In the genomic region with DNA sequence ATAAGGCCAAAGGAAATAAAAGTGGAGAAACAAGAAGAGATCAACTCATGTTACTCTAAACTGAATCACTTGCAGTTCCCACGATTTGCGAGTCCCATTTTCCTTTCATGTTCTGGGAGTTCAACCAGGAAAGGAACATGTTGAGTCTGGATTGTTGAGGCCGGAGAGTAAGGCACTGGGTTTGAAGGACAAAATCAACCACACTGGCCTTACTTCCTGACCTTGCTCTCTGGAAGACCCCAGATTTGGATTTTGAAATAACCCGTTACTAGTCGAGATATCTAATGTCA, we compare ENCODE assay signal across 20 cellular contexts.
A peak's percentile ranks its signal among the peaks of the same experiment; 100 is the strongest.
DNase-seq lines count a peak whose midpoint lies in the region; ATAC-seq, FAIRE-seq and TF ChIP-seq lines count a peak whose summit lies in the region.
"Had no signal": no experiment of that assay in that cellular context is flagged by ENCODE, and none has a peak within 500 bp of the region (broad histone marks: within the 10 kb centered on the region; RNA-seq: fewer than 3 reads in every experiment).

No MANE protein-coding gene starts in this region.

- no peak overlapping the region for H3K4me2 ChIP-seq in endothelial cell of umbilical vein (ENCODE audit: insufficient read depth, low read length)
- H3K4me2 ChIP-seq: PC-9, SK-N-SH had no signal

- ATAC-seq in left lobe of liver (peak; percentile 14), GM18520 (IDR thresholded peaks at IDR 0.05; ENCODE audit: unreplicated experiment) (no peak), GM21723 (IDR thresholded peaks at IDR 0.05; ENCODE audit: unreplicated experiment) (no peak)
- ATAC-seq: activated CD4-positive, CD25-positive, alpha-beta regulatory T cell treated with anti-CD3 and anti-CD28 coated beads, Interleukin-2, amount 50 U/mL, for 24 hours; foreskin keratinocyte had no signal

- BruUV-seq in endothelial cell of umbilical vein (replicated peaks; lab: Mats Ljungman, UMichigan), result no TSS peak

- no peaks in the 10 kb centered on the region for H3K9me3 ChIP-seq in endothelial cell of umbilical vein (replicated peaks; ENCODE audit: control insufficient read depth, insufficient read depth, low read length)
- H3K9me3 ChIP-seq: MG63, SK-N-SH had no signal

- dilution Hi-C loops in endothelial cell of umbilical vein (cut with MboI; ENCODE audit: extremely low pct_ligation_motif_present, low sequenced_read_pairs), result no loop called here

- no peaks in the 10 kb centered on the region for H3K9me1 ChIP-seq in endothelial cell of umbilical vein (replicated peaks; ENCODE audit: control insufficient read depth, extremely low read depth, insufficient read depth, low read length)

- intact Hi-C loops in endothelial cell of umbilical vein (cut with micrococcal nuclease), result loop anchor here (1.0 kb wide), 1 partner anchor 22 kb away; no protein-coding TSS in a partner anchor

- FAIRE-seq in endothelial cell of umbilical vein (lab: Jason Lieb, UNC), result peak; percentile 15

- no peaks in the 10 kb centered on the region for H3K36me3 ChIP-seq in endothelial cell of umbilical vein (ENCODE audit: control insufficient read depth in 2 of 2, extremely low read depth in 1 of 2, insufficient read depth in 2 of 2, low read length in 2 of 2)
- H3K36me3 ChIP-seq: MG63 had no signal

- H3K4me1 ChIP-seq in endothelial cell of umbilical vein (ENCODE audit: control insufficient read depth, extremely low read depth, insufficient read depth, low read length), result peaks cover 9% of the 10 kb centered on the region
- H3K4me1 ChIP-seq: foreskin keratinocyte had no signal

- POLR2A ChIA-PET in endothelial cell of umbilical vein (lab: Charles Lee), result no interaction called here

- TF ChIP-seq CTCF in endothelial cell of umbilical vein (IDR thresholded peaks at IDR 0.05; ENCODE audit: extremely low read depth in 1 of 2, insufficient read depth in 1 of 2, low read depth in 1 of 2, low read length in 2 of 2), result no peak

- H3K9ac ChIP-seq in endothelial cell of umbilical vein (replicated peaks; ENCODE audit: extremely low read depth, insufficient read depth, low read length), result no peak overlapping the region
- H3K9ac ChIP-seq: SK-N-SH had no signal

- TF ChIP-seq POLR2A in endothelial cell of umbilical vein (IDR thresholded peaks at IDR 0.05; ENCODE audit: low read depth, low read length), result no peak

- H3K4me3 ChIP-seq in Jurkat, Clone E6-1 (ENCODE audit: low read length), result no peak overlapping the region
- H3K4me3 ChIP-seq in endothelial cell of umbilical vein (replicated peaks in 1 of 3; ENCODE audit: insufficient read depth in 1 of 3, low read depth in 1 of 3, low read length in 3 of 3), result no peak overlapping the region
- H3K4me3 ChIP-seq: MG63, PC-9 had no signal

- H3K27me3 ChIP-seq in endothelial cell of umbilical vein (ENCODE audit: control insufficient read depth in 2 of 2, insufficient read depth in 2 of 2, low read length in 2 of 2), result no peaks in the 10 kb centered on the region
- H3K27me3 ChIP-seq: foreskin keratinocyte, MG63 had no signal

- no peaks in the 10 kb centered on the region for H3K79me2 ChIP-seq in endothelial cell of umbilical vein (ENCODE audit: control insufficient read depth, insufficient read depth, low read length)

- CTCF ChIA-PET in endothelial cell of umbilical vein (lab: Charles Lee), result interaction anchor here (1.4 to 1.7 kb wide), 2 partner anchors 147 to 226 kb away, joined by 3 to 8 read pairs; no protein-coding TSS in a partner anchor

- H3K27ac ChIP-seq in endothelial cell of umbilical vein (ENCODE audit: insufficient read depth, low read depth, low read length) (peak overlapping the region; percentile 70), temporal lobe (ENCODE audit: low read depth, low read length) (peak overlapping the region; percentile 23)
- H3K27ac ChIP-seq: foreskin keratinocyte, PC-9 had no signal

- H2AFZ ChIP-seq in endothelial cell of umbilical vein (ENCODE audit: low read depth, low read length), result no peak overlapping the region
- H2AFZ ChIP-seq: PC-9 had no signal

- no peaks in the 10 kb centered on the region for H4K20me1 ChIP-seq in endothelial cell of umbilical vein (replicated peaks; ENCODE audit: control insufficient read depth, extremely low read depth, insufficient read depth, low read length)

- DNase-seq in Jurkat, Clone E6-1 (ENCODE audit: low read depth, low spot score), result peak; percentile 47
- no peak for DNase-seq in endothelial cell of umbilical vein (ENCODE audit: low read depth, low spot score)
- DNase-seq in left lobe of liver (ENCODE audit: low spot score), result no peak
- no peak for DNase-seq in stimulated activated CD8-positive, alpha-beta memory T cell treated with anti-CD3 and anti-CD28 coated beads, Interleukin-4, amount 100 ng/mL, for 48 hours
- no peak for DNase-seq in D341Med (ENCODE audit: low spot score)
- DNase-seq: CD4-positive, alpha-beta T cell; central memory CD4-positive, alpha-beta T cell; endodermal cell; foreskin keratinocyte; kidney glomerular epithelial cell; MG63; NCI-H1694; NCI-H82; PC-9; SK-N-SH; T1000 had no signal

TF ChIP-seq in endothelial cell of umbilical vein, 7 proteins besides CTCF, POLR2A, EP300 and RAD21:
- TF ChIP-seq JUN (IDR thresholded peaks at IDR 0.05; ENCODE audit: borderline replicate concordance, insufficient read depth, insufficient read length, low read depth), result no peak
- TF ChIP-seq, protein P1, sequence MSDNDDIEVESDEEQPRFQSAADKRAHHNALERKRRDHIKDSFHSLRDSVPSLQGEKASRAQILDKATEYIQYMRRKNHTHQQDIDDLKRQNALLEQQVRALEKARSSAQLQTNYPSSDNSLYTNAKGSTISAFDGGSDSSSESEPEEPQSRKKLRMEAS (IDR thresholded peaks at IDR 0.05; ENCODE audit: insufficient read depth, insufficient read length), result no peak
- no peak for TF ChIP-seq GATA2 (IDR thresholded peaks at IDR 0.05; ENCODE audit: insufficient read depth, insufficient read length, low read depth, low read length)
- TF ChIP-seq MYC (IDR thresholded peaks at IDR 0.05; ENCODE audit: low read depth, low read length), result no peak
- no peak for TF ChIP-seq FOS (IDR thresholded peaks at IDR 0.05; ENCODE audit: borderline replicate concordance, insufficient read depth, low read length)
- TF ChIP-seq EZH2 (IDR thresholded peaks at IDR 0.05; ENCODE audit: borderline replicate concordance, low read depth, low read length, severe bottlenecking), result no peak
- TF ChIP-seq POLR2AphosphoS5 (IDR thresholded peaks at IDR 0.05; ENCODE audit: insufficient read depth, low read depth, low read length), result no peak
